In the genomic region with DNA sequence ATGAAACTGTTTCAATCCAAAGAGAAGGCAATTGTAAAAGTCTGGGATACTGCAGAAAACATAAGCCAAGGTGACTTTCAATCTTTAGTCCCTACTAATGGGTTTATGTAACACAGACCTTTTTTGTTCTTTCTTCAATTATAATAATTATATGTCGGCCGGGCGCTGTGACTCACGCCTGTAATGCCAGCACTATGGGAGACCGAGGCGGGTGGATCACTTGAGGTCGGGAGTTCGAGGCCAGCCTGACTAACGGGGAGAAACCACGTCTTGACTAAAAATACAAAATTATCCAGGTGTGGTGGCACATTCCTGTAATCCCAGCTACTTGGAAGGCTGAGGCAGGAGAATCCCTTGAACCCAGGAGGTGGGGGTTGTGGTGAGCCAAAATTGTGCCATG, we compare ENCODE assay signal across 6 cellular contexts.
"Had no signal": no experiment of that assay in that cellular context is flagged by ENCODE, and none has a peak within 500 bp of the region (broad histone marks: within the 10 kb centered on the region; RNA-seq: fewer than 3 reads in every experiment).

No MANE protein-coding gene starts in this region.

- ATAC-seq: HepG2, K562 had no signal

- H3K27ac ChIP-seq: HL-60 had no signal

- DNase-seq: IMR-90, KBM-7, KG1 had no signal

- H3K4me3 ChIP-seq: K562 had no signal
